ENCODE assay signal across 14 cellular contexts in genomic region chr11:121892131-121892681, GRCh38.
DNase-seq lines count a peak whose midpoint lies in the region; ATAC-seq, FAIRE-seq and TF ChIP-seq lines count a peak whose summit lies in the region.
"Had no signal": no experiment of that assay in that cellular context is flagged by ENCODE, and none has a peak within 500 bp of the region (broad histone marks: within the 10 kb centered on the region; RNA-seq: fewer than 3 reads in every experiment).

No MANE protein-coding gene starts in this region.

- H3K36me3 ChIP-seq in keratinocyte (ENCODE audit: control insufficient read depth in 2 of 2, extremely low read depth in 1 of 2, insufficient read depth in 2 of 2, low read length in 2 of 2) = no peaks in the 10 kb centered on the region
- H3K36me3 ChIP-seq: suprapubic skin had no signal

- no peak overlapping the region for H3K4me3 ChIP-seq in keratinocyte (ENCODE audit: control insufficient read depth in 2 of 3, extremely low read depth in 1 of 3, insufficient read depth in 2 of 3, low read depth in 1 of 3, low read length in 3 of 3)
- H3K4me3 ChIP-seq: suprapubic skin had no signal

- no peaks in the 10 kb centered on the region for H3K9me3 ChIP-seq in keratinocyte (ENCODE audit: control insufficient read depth, low read depth, low read length)
- H3K9me3 ChIP-seq: suprapubic skin had no signal

- TF ChIP-seq CTCF in keratinocyte (optimal IDR thresholded peaks at IDR 0.05 in 1 of 3, IDR thresholded peaks at IDR 0.05 in 1 of 3, conservative IDR thresholded peaks at IDR 0.05 in 1 of 3; ENCODE audit: extremely low read depth in 1 of 3, insufficient read depth in 2 of 3, low read length in 3 of 3) = no peak

- no peak overlapping the region for H3K9ac ChIP-seq in keratinocyte (ENCODE audit: control insufficient read depth, extremely low read depth, insufficient read depth, low read length)

- peak; percentile 57 for DNase-seq in AG20443 (ENCODE audit: low spot score)
- peak; percentile 4 for DNase-seq in NCI-H1105 (lab: John Stamatoyannopoulos, UW)
- peak; percentile 85 for DNase-seq in dedifferentiated amniotic fluid mesenchymal stem cell (ENCODE audit: extremely low spot score)
- peak; percentile 55 for DNase-seq in keratinocyte (ENCODE audit: low read depth, low spot score)
- DNase-seq in NCI-H2171 treated with DMSO at 0.1 percent for 48 hours (lab: John Stamatoyannopoulos, UW) = no peak
- no peak for DNase-seq in SHP77 (lab: John Stamatoyannopoulos, UW)
- no peak for DNase-seq in effector CD8-positive, alpha-beta T cell (lab: John Stamatoyannopoulos, UW)
- DNase-seq: C1 segment of cervical spinal cord; central memory CD4-positive, alpha-beta T cell; hippocampal formation; stimulated activated CD4-positive, alpha-beta T cell treated with anti-CD3 and anti-CD28 coated beads, Interleukin-4, amount 100 ng/mL, for 24 hours; SW 1271 had no signal

- no peaks in the 10 kb centered on the region for H3K79me2 ChIP-seq in keratinocyte (ENCODE audit: control insufficient read depth, insufficient read depth, low read length)

- H3K4me2 ChIP-seq in keratinocyte (ENCODE audit: control insufficient read depth, extremely low read depth, insufficient read depth, low read depth, low read length) = peak overlapping the region; percentile 50

- no peak for ATAC-seq in GM18519 (IDR thresholded peaks at IDR 0.05; ENCODE audit: low FRiP score, unreplicated experiment)

- H3K27ac ChIP-seq in keratinocyte (ENCODE audit: control insufficient read depth, insufficient read depth, low read length) = peak overlapping the region; percentile 8
- H3K27ac ChIP-seq: suprapubic skin had no signal

- H3K4me1 ChIP-seq in keratinocyte (ENCODE audit: control insufficient read depth, extremely low read depth, insufficient read depth, low read length) = peaks cover 72% of the 10 kb centered on the region

- H2AFZ ChIP-seq in keratinocyte (ENCODE audit: control insufficient read depth, low read length) = no peak overlapping the region

- H4K20me1 ChIP-seq in keratinocyte (ENCODE audit: control insufficient read depth, extremely low read depth, insufficient read depth, low read length) = no peaks in the 10 kb centered on the region

- peak; percentile 89 for FAIRE-seq in keratinocyte (lab: Jason Lieb, UNC)

- H3K9me1 ChIP-seq in keratinocyte (ENCODE audit: control insufficient read depth, extremely low read depth, insufficient read depth, low read length) = no peaks in the 10 kb centered on the region

- dilution Hi-C loops in keratinocyte (cut with MboI; ENCODE audit: extremely low pct_ligation_motif_present, low sequenced_read_pairs) = no loop called here

- no peaks in the 10 kb centered on the region for H3K27me3 ChIP-seq in keratinocyte (ENCODE audit: control insufficient read depth, extremely low read depth, insufficient read depth, low read length)
- H3K27me3 ChIP-seq: suprapubic skin had no signal

Comparison
In these comparisons a context has a peak if more than half of its experiments do, and no peak if none do; other contexts are left out.
1. DNase-seq: peak in AG20443 (single experiment), NCI-H1105 (single experiment), dedifferentiated amniotic fluid mesenchymal stem cell (single experiment) and keratinocyte (single experiment); none in NCI-H2171 treated with DMSO at 0.1 percent for 48 hours (single experiment), SHP77 (0 of 2) and effector CD8-positive, alpha-beta T cell (single experiment).